Comparison of ENCODE assay signal across 23 cellular contexts in the genomic region with DNA sequence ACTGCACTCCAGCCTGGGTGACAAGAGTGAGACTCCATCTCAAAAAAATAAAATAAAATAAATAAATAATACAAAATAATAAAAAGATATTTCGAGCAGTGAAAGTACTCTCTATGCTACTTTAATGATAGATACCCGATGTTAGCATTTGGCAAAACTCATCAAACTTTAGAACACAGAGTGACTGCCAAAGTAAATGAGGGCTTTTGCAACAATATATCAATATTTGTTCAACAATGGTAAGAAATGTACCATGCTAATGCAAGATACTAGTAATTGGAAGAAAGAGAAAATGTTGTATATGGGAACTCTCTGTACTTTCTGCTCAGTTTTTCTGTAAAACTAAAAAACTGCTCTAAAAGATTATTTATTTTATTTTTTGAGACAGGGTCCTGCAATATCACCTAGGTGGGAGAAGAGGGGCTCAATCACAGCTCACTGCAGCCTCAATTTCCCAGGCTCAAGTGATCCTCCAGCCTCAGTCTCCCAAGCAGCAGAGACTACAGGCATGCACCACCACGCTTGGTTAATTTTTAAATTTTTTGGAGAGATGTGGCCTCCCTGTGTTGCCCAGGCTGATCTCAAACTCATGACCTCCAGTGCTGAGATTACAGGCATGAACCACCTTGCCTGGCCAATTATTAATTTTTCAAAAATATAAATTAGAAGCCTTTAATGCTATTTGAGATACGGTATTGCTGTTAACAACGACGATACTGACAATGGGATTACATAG.
DNase-seq lines count a peak whose midpoint lies in the region; ATAC-seq, FAIRE-seq and TF ChIP-seq lines count a peak whose summit lies in the region.
"Had no signal": no experiment of that assay in that cellular context is flagged by ENCODE, and none has a peak within 500 bp of the region (broad histone marks: within the 10 kb centered on the region; RNA-seq: fewer than 3 reads in every experiment).

No MANE protein-coding gene starts in this region.

- H3K27ac ChIP-seq in liver (ENCODE audit: low read depth in 1 of 2, low read length in 2 of 2) (peak overlapping the region; percentile 68 to 79), HepG2 (ENCODE audit: extremely low read length, insufficient read depth, low read length) (no peak overlapping the region), testis (peak overlapping the region; percentile 56 to 78)
- H3K27ac ChIP-seq: A549; BLaER1 treated with 17β-estradiol and CSF1 and Interleukin-3, amounts not matched to agents 10 nM and 100 nM; GM23248 had no signal

- POLR2A ChIA-PET in HepG2 (lab: Yijun Ruan, JAX): no interaction called here

- H2AFZ ChIP-seq in HepG2 (ENCODE audit: low read length): no peak overlapping the region
- H2AFZ ChIP-seq: GM23248 had no signal

- no peak overlapping the region for H3K4me2 ChIP-seq in HepG2 (ENCODE audit: low read depth, low read length)
- H3K4me2 ChIP-seq: A549; BLaER1 treated with 17β-estradiol and CSF1 and Interleukin-3, amounts not matched to agents 10 nM and 100 nM had no signal

- TF ChIP-seq RAD21 in liver (IDR thresholded peaks at IDR 0.05) (peak; percentile 3 to 25), HepG2 (CRISPR knock-in tag; IDR thresholded peaks at IDR 0.05) (no peak)

- H3K9me3 ChIP-seq in liver (ENCODE audit: control insufficient read depth in 4 of 4, low read length in 3 of 4): no peaks in the 10 kb centered on the region
- peaks cover 59% of the 10 kb centered on the region for H3K9me3 ChIP-seq in HepG2 (ENCODE audit: low read length)
- H3K9me3 ChIP-seq in testis: no peaks in the 10 kb centered on the region
- H3K9me3 ChIP-seq: A549; BE2C; BLaER1 treated with 17β-estradiol and CSF1 and Interleukin-3, amounts not matched to agents 10 nM and 100 nM had no signal

- no peaks in the 10 kb centered on the region for H3K36me3 Mint-ChIP-seq in Calu3 (ENCODE audit: insufficient read depth, unreplicated experiment)
- H3K36me3 Mint-ChIP-seq: CD4-positive, alpha-beta memory T cell had no signal

- intact Hi-C loops in HepG2 (cut with micrococcal nuclease; ENCODE audit: unreplicated experiment): no loop called here
- intact Hi-C loops in testis (cut with DNase I; ENCODE audit: low total_unique reads): no loop called here
- intact Hi-C loops in Calu3 (cut with micrococcal nuclease; ENCODE audit: unreplicated experiment): no loop called here

- no peak for TF ChIP-seq POLR2A in HepG2 (IDR thresholded peaks at IDR 0.05; ENCODE audit: insufficient read depth in 1 of 2, low read depth in 2 of 2, low read length in 2 of 2)
- no peak for TF ChIP-seq POLR2A in testis (IDR thresholded peaks at IDR 0.05)

- H3K4me1 ChIP-seq in liver (ENCODE audit: control insufficient read depth in 4 of 4, insufficient read depth in 4 of 4, low read length in 3 of 4) (peaks cover 11 to 30% (median 22%) of the 10 kb centered on the region in 4 donors), HepG2 (ENCODE audit: insufficient read depth, low read length) (no peaks in the 10 kb centered on the region), testis (peaks cover 32% of the 10 kb centered on the region)
- H3K4me1 ChIP-seq: BE2C had no signal

- no peaks in the 10 kb centered on the region for H4K20me1 ChIP-seq in HepG2 (ENCODE audit: insufficient read depth, low read length)
- H4K20me1 ChIP-seq: BLaER1 treated with 17β-estradiol and CSF1 and Interleukin-3, amounts not matched to agents 10 nM and 100 nM had no signal

- CTCF ChIA-PET in HepG2 (lab: Yijun Ruan, JAX; ENCODE audit: low intra/inter-chr PET ratio, low total read pairs) (no interaction called here), Calu3 (lab: Charles Lee) (no interaction called here)

- no peak for DNase-seq in HepG2 (ENCODE audit: low spot score)
- peak; percentile 54 for DNase-seq in left lobe of liver (ENCODE audit: low spot score)
- no peak for DNase-seq in testis
- no peak for DNase-seq in Calu3
- no peak for DNase-seq in NCI-H2196 (lab: John Stamatoyannopoulos, UW; ENCODE audit: unreplicated experiment)
- DNase-seq in middle frontal gyrus (ENCODE audit: extremely low spot score, low spot score): no peak
- DNase-seq: 8988T; ACHN; AML-193; BE2C; CD4-positive, alpha-beta memory T cell; COR-L47; DMS153; DND-41; GM23248; H7; HCEC 1CT had no signal

- no TSS peak for BruUV-seq in HepG2 (replicated peaks; lab: Mats Ljungman, UMichigan)
- BruUV-seq in Calu3 (replicated peaks; lab: Mats Ljungman, UMichigan): no TSS peak

- H3K27me3 ChIP-seq in liver (ENCODE audit: control insufficient read depth in 4 of 4, insufficient read depth in 4 of 4, low read length in 3 of 4) (no peaks in the 10 kb centered on the region), HepG2 (ENCODE audit: control insufficient read depth in 1 of 2, insufficient read depth in 2 of 2, low read length in 2 of 2) (no peaks in the 10 kb centered on the region), testis (no peaks in the 10 kb centered on the region)
- H3K27me3 ChIP-seq: BE2C; BLaER1 treated with 17β-estradiol and CSF1 and Interleukin-3, amounts not matched to agents 10 nM and 100 nM had no signal

- H3K4me3 Mint-ChIP-seq in Calu3 (ENCODE audit: low read depth, unreplicated experiment): no peak overlapping the region
- H3K4me3 Mint-ChIP-seq: CD4-positive, alpha-beta memory T cell had no signal

- H3K4me3 ChIP-seq in liver (ENCODE audit: low read depth in 1 of 3, low read length in 3 of 3): no peak overlapping the region
- no peak overlapping the region for H3K4me3 ChIP-seq in HepG2 (replicated peaks in 1 of 3; ENCODE audit: insufficient read depth in 1 of 3, low read depth in 2 of 3, low read length in 3 of 3)
- H3K4me3 ChIP-seq in testis: no peak overlapping the region
- H3K4me3 ChIP-seq: A549; BLaER1 treated with 17β-estradiol and CSF1 and Interleukin-3, amounts not matched to agents 10 nM and 100 nM; GM23248 had no signal

- TF ChIP-seq EP300 in HepG2 (IDR thresholded peaks at IDR 0.05; ENCODE audit: low read depth in 2 of 2, low read length in 2 of 2) (no peak), HepG2 (CRISPR knock-in tag; IDR thresholded peaks at IDR 0.05; ENCODE audit: borderline replicate concordance) (no peak)

- no peaks in the 10 kb centered on the region for H3K27me3 Mint-ChIP-seq in Calu3 (ENCODE audit: unreplicated experiment)
- H3K27me3 Mint-ChIP-seq: CD4-positive, alpha-beta memory T cell had no signal

- ATAC-seq in HepG2 (no peak), left lobe of liver (peak; percentile 77)
- ATAC-seq: A549 had no signal

- no peak for FAIRE-seq in HepG2 (lab: Jason Lieb, UNC)
- FAIRE-seq: A549, G401.6, GM12892, H1 had no signal

- in situ Hi-C loops in HepG2 (cut with HindIII; ENCODE audit: extremely low pct_ligation_motif_present, low pct_unique_long_range_greater_than_20kb): no loop called here

- H3K9ac ChIP-seq in liver (ENCODE audit: low read depth in 1 of 2, low read length in 2 of 2): no peak overlapping the region
- no peak overlapping the region for H3K9ac ChIP-seq in HepG2 (ENCODE audit: insufficient read depth, low read depth, low read length)
- H3K9ac ChIP-seq: BLaER1 treated with 17β-estradiol and CSF1 and Interleukin-3, amounts not matched to agents 10 nM and 100 nM; GM23248 had no signal

- WGBS in liver: 39% methylated on average over 6 of the region's 6 CpGs
- 36% methylated on average over 6 of the region's 6 CpGs for WGBS in HepG2 (ENCODE audit: low lambda C conversion rate)
- 63 to 64% methylated on average over 6 of the region's 6 CpGs for WGBS in testis, 2 donors

- TF ChIP-seq CTCF in liver (IDR thresholded peaks at IDR 0.05; ENCODE audit: low read depth, low read length, missing input control) (no peak), HepG2 (CRISPR knock-in tag; IDR thresholded peaks at IDR 0.05) (no peak), testis (IDR thresholded peaks at IDR 0.05) (no peak), Calu3 (IDR thresholded peaks at IDR 0.05; ENCODE audit: unreplicated experiment) (no peak)

- H3K4me1 Mint-ChIP-seq in Calu3 (ENCODE audit: low read depth, unreplicated experiment): peaks cover 7% of the 10 kb centered on the region
- H3K4me1 Mint-ChIP-seq: CD4-positive, alpha-beta memory T cell had no signal

- H3K36me3 ChIP-seq in liver (ENCODE audit: control insufficient read depth in 4 of 4, insufficient read depth in 3 of 4, low read depth in 1 of 4, low read length in 3 of 4): no peaks in the 10 kb centered on the region
- H3K36me3 ChIP-seq in HepG2 (replicated peaks in 1 of 2; ENCODE audit: control insufficient read depth in 1 of 2, insufficient read depth in 2 of 2, low read length in 2 of 2): no peaks in the 10 kb centered on the region
- no peaks in the 10 kb centered on the region for H3K36me3 ChIP-seq in testis (ENCODE audit: low read depth, missing control alignments)
- H3K36me3 ChIP-seq: BE2C; BLaER1 treated with 17β-estradiol and CSF1 and Interleukin-3, amounts not matched to agents 10 nM and 100 nM had no signal

- no peaks in the 10 kb centered on the region for H3K79me2 ChIP-seq in HepG2 (ENCODE audit: insufficient read depth, low read length)

- peaks cover 4% of the 10 kb centered on the region for H3K9me3 Mint-ChIP-seq in Calu3 (ENCODE audit: low read depth, unreplicated experiment)

- no peak overlapping the region for H3K27ac Mint-ChIP-seq in Calu3 (ENCODE audit: unreplicated experiment)
- H3K27ac Mint-ChIP-seq: CD4-positive, alpha-beta memory T cell had no signal

TF ChIP-seq in liver, 16 proteins besides CTCF, POLR2A, EP300 and RAD21 (continues in another document):
- TF ChIP-seq RXRA (IDR thresholded peaks at IDR 0.05) (peak; percentile 30 to 54), NR2F2 (IDR thresholded peaks at IDR 0.05) (no peak), HNF4G (IDR thresholded peaks at IDR 0.05) (no peak)

TF ChIP-seq in HepG2, 621 proteins besides CTCF, POLR2A, EP300 and RAD21 (continues in another document):
- TF ChIP-seq ATRX (CRISPR knock-in tag; IDR thresholded peaks at IDR 0.05; ENCODE audit: borderline replicate concordance): no peak
- TF ChIP-seq, protein P1, sequence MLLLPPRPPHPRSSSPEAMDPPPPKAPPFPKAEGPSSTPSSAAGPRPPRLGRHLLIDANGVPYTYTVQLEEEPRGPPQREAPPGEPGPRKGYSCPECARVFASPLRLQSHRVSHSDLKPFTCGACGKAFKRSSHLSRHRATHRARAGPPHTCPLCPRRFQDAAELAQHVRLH (CRISPR knock-in tag; IDR thresholded peaks at IDR 0.05; ENCODE audit: borderline replicate concordance, low read depth): no peak
- TF ChIP-seq CREM (IDR thresholded peaks at IDR 0.05): no peak
- no peak for TF ChIP-seq CREM (CRISPR knock-in tag; IDR thresholded peaks at IDR 0.05)
- no peak for TF ChIP-seq FOXJ3 (CRISPR knock-in tag; IDR thresholded peaks at IDR 0.05; ENCODE audit: borderline replicate concordance)
- no peak for TF ChIP-seq ZBTB42 (CRISPR knock-in tag; IDR thresholded peaks at IDR 0.05)
- no peak for TF ChIP-seq MYC (CRISPR knock-in tag; IDR thresholded peaks at IDR 0.05; ENCODE audit: borderline replicate concordance)
- TF ChIP-seq TAF15 (IDR thresholded peaks at IDR 0.05; ENCODE audit: low read depth, low read length, poor library complexity, severe bottlenecking): no peak
